ENCODE assay signal across 8 cellular contexts in genomic region chr19:49960980-49961379, GRCh38. TPM values are rescaled to one million over a fixed set of nuclear protein-coding genes. Genes with fewer than 3 reads are reported as not detected.
"Had no signal": no experiment of that assay in that cellular context is flagged by ENCODE, and none has a peak within 500 bp of the region (broad histone marks: within the 10 kb centered on the region; RNA-seq: fewer than 3 reads in every experiment).

SIGLEC11 (minus strand) TSS chr19:49961172; CDS start chr19:49961081, 91 bp downstream.

RNA-seq across cellular contexts. Expression of gene SIGLEC11, which starts in this region (rescaled TPM):
- total RNA-seq: dermis blood vessel endothelial cell; epithelial cell of proximal tubule; kidney epithelial cell; lung microvascular endothelial cell; naive thymus-derived CD8-positive, alpha-beta T cell; osteocyte; progenitor cell of endocrine pancreas had no signal
- polyA plus RNA-seq: naive thymus-derived CD8-positive, alpha-beta T cell; neural cell had no signal
